In genomic region chr17:9948967-9949366, GRCh38 we compare ENCODE assay signal across 2 cellular contexts.
TF ChIP-seq lines count a peak whose summit lies in the region.

No MANE protein-coding gene starts in this region.

TF ChIP-seq in liver, 16 proteins besides CTCF, POLR2A, EP300 and RAD21:
- TF ChIP-seq GABPA (IDR thresholded peaks at IDR 0.05 in 1 of 2, conservative IDR thresholded peaks at IDR 0.05 in 1 of 2), result no peak
- TF ChIP-seq NR2F2 (IDR thresholded peaks at IDR 0.05), result peak; percentile 28

TF ChIP-seq in HepG2, 621 proteins besides CTCF, POLR2A, EP300 and RAD21:
- TF ChIP-seq HHEX (CRISPR knock-in tag; IDR thresholded peaks at IDR 0.05) (no peak), ZNF224 (CRISPR knock-in tag; IDR thresholded peaks at IDR 0.05) (no peak), ZNF598 (CRISPR knock-in tag; IDR thresholded peaks at IDR 0.05; ENCODE audit: borderline replicate concordance) (no peak), ZNF33B (CRISPR knock-in tag; IDR thresholded peaks at IDR 0.05) (no peak), MTERF4 (CRISPR knock-in tag; IDR thresholded peaks at IDR 0.05) (no peak), ZBTB49 (CRISPR knock-in tag; IDR thresholded peaks at IDR 0.05; ENCODE audit: borderline replicate concordance) (no peak), PAF1 (CRISPR knock-in tag; IDR thresholded peaks at IDR 0.05) (no peak), ATF1 (CRISPR knock-in tag; IDR thresholded peaks at IDR 0.05) (no peak)
